10 cellular contexts compared by ENCODE assay signal in the genomic region with DNA sequence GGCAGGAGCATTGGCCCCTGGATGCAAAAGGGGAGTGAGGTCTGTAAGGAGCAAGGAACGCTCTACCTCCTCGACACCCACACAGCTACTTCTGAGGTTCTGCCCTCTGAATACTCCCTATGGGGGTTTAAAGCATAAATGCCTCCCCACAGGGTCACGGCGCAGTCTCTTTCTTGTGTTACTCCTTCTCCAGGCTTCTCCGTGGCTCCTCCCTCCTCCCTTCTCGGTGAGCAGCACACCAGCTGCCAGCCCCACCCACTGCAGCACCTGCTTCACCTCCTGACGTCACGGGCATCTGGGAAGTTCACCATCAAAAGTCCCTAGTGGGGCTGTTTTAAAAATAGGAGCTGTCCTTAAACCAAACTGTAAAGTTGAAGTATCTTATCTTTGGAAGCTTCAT.
DNase-seq lines count a peak whose midpoint lies in the region; ATAC-seq, FAIRE-seq and TF ChIP-seq lines count a peak whose summit lies in the region.
"Had no signal": no experiment of that assay in that cellular context is flagged by ENCODE, and none has a peak within 500 bp of the region (broad histone marks: within the 10 kb centered on the region; RNA-seq: fewer than 3 reads in every experiment).

No MANE protein-coding gene starts in this region.

- peaks cover 20% of the 10 kb centered on the region for H3K27me3 Mint-ChIP-seq in CD8-positive, alpha-beta T cell (ENCODE audit: low read depth)
- no peaks in the 10 kb centered on the region; the same call in 1 of the 2 replicates for H3K27me3 Mint-ChIP-seq in WTC11 (ENCODE audit: low read depth)

- CTCF ChIA-PET in CD8-positive, alpha-beta T cell (lab: Charles Lee) = interaction anchor here (0.8 kb wide), 1 partner anchor 11 kb away, joined by 5 read pairs; no protein-coding TSS in a partner anchor
- CTCF ChIA-PET in WTC11 (lab: Charles Lee) = interaction anchor here (0.9 to 1.9 kb wide), 4 partner anchors 10 to 48 kb away, joined by 3 to 13 read pairs (median 4); no protein-coding TSS in a partner anchor
- CTCF ChIA-PET in HepG2 (lab: Yijun Ruan, JAX; ENCODE audit: low intra/inter-chr PET ratio, low total read pairs) = no interaction called here
- CTCF ChIA-PET in A673 (lab: Charles Lee) = no interaction called here

- H4K20me1 ChIP-seq in HepG2 (ENCODE audit: insufficient read depth, low read length) = no peaks in the 10 kb centered on the region

- BruUV-seq in HepG2 (replicated peaks; lab: Mats Ljungman, UMichigan) (no TSS peak), A673 (replicated peaks; lab: Mats Ljungman, UMichigan) (no TSS peak)

- no peak overlapping the region for H3K27ac Mint-ChIP-seq in CD8-positive, alpha-beta T cell
- H3K27ac Mint-ChIP-seq in WTC11 = no peak overlapping the region

- no peak for TF ChIP-seq POLR2A in HepG2 (IDR thresholded peaks at IDR 0.05; ENCODE audit: insufficient read depth in 1 of 2, low read depth in 2 of 2, low read length in 2 of 2)

- H3K4me2 ChIP-seq in HepG2 (ENCODE audit: low read depth, low read length) = no peak overlapping the region

- POLR2A ChIA-PET in CD8-positive, alpha-beta T cell (lab: Charles Lee) = interaction anchor here (0.7 kb wide), 1 partner anchor 68 kb away, joined by 3 read pairs; no protein-coding TSS in a partner anchor
- POLR2A ChIA-PET in WTC11 (lab: Charles Lee) = no interaction called here
- POLR2A ChIA-PET in HepG2 (lab: Yijun Ruan, JAX) = no interaction called here
- POLR2A ChIA-PET in A673 (lab: Charles Lee; ENCODE audit: low non-redundant PET) = no interaction called here

- H3K9me3 ChIP-seq in CD8-positive, alpha-beta T cell (ENCODE audit: low read length) = no peaks in the 10 kb centered on the region
- no peaks in the 10 kb centered on the region for H3K9me3 ChIP-seq in HepG2 (ENCODE audit: low read length)
- H3K9me3 ChIP-seq in A673 (ENCODE audit: low read depth, low read length, poor library complexity, severe bottlenecking) = no peaks in the 10 kb centered on the region

- H3K36me3 ChIP-seq in CD8-positive, alpha-beta T cell (ENCODE audit: insufficient read depth, low read length) = no peaks in the 10 kb centered on the region
- H3K36me3 ChIP-seq in HepG2 (replicated peaks in 1 of 2; ENCODE audit: control insufficient read depth in 1 of 2, insufficient read depth in 2 of 2, low read length in 2 of 2) (no peaks in the 10 kb centered on the region), A673 (ENCODE audit: insufficient read depth, low read length, poor library complexity, severe bottlenecking) (no peaks in the 10 kb centered on the region)

- ATAC-seq in CD8-positive, alpha-beta T cell = peak; percentile 81
- ATAC-seq in WTC11 = peak; percentile 98
- ATAC-seq in HepG2 = no peak
- no peak for ATAC-seq in GM18520 (IDR thresholded peaks at IDR 0.05; ENCODE audit: unreplicated experiment)
- ATAC-seq in GM19324 (IDR thresholded peaks at IDR 0.05; ENCODE audit: low FRiP score, unreplicated experiment) = no peak
- ATAC-seq in HG03175 (IDR thresholded peaks at IDR 0.05; ENCODE audit: unreplicated experiment) = no peak

- in situ Hi-C loops in HepG2 (cut with HindIII; ENCODE audit: extremely low pct_ligation_motif_present, low pct_unique_long_range_greater_than_20kb) = no loop called here

- TF ChIP-seq EP300 in Ishikawa (IDR thresholded peaks at IDR 0.05; ENCODE audit: borderline replicate concordance) = no peak
- TF ChIP-seq EP300 in HepG2 (IDR thresholded peaks at IDR 0.05; ENCODE audit: low read depth in 2 of 2, low read length in 2 of 2) = no peak
- TF ChIP-seq EP300 in HepG2 (CRISPR knock-in tag; IDR thresholded peaks at IDR 0.05; ENCODE audit: borderline replicate concordance) = no peak

- no peak for FAIRE-seq in HepG2 (lab: Jason Lieb, UNC)

- no peaks in the 10 kb centered on the region for H3K4me1 Mint-ChIP-seq in CD8-positive, alpha-beta T cell (ENCODE audit: low read depth)
- H3K4me1 Mint-ChIP-seq in WTC11 = peaks cover 6% of the 10 kb centered on the region; the same call in 1 of the 2 replicates

- no peak for TF ChIP-seq CTCF in CD8-positive, alpha-beta T cell (IDR thresholded peaks at IDR 0.05)
- no peak for TF ChIP-seq CTCF in WTC11 (IDR thresholded peaks at IDR 0.05)
- no peak for TF ChIP-seq CTCF in HepG2 (CRISPR knock-in tag; IDR thresholded peaks at IDR 0.05)
- TF ChIP-seq CTCF in A673 (conservative IDR thresholded peaks at IDR 0.05; ENCODE audit: low read depth, low read length) = no peak

- no peak overlapping the region for H3K27ac ChIP-seq in CD8-positive, alpha-beta T cell (ENCODE audit: low read depth, low read length)
- H3K27ac ChIP-seq in HepG2 (ENCODE audit: extremely low read length, insufficient read depth, low read length) (no peak overlapping the region), A673 (ENCODE audit: low read depth, low read length, poor library complexity, severe bottlenecking) (no peak overlapping the region)

- intact Hi-C loops in CD8-positive, alpha-beta T cell (cut with DNase I, micrococcal nuclease) = no loop called here
- intact Hi-C loops in HepG2 (cut with micrococcal nuclease; ENCODE audit: unreplicated experiment) (no loop called here), A673 (cut with micrococcal nuclease; ENCODE audit: unreplicated experiment) (no loop called here)

- H3K36me3 Mint-ChIP-seq in CD8-positive, alpha-beta T cell = no peaks in the 10 kb centered on the region
- H3K36me3 Mint-ChIP-seq in WTC11 = no peaks in the 10 kb centered on the region

- no peak overlapping the region for H3K4me3 Mint-ChIP-seq in CD8-positive, alpha-beta T cell
- peak overlapping the region; percentile 43 for H3K4me3 Mint-ChIP-seq in WTC11

- H3K9me3 Mint-ChIP-seq in CD8-positive, alpha-beta T cell = no peaks in the 10 kb centered on the region
- no peaks in the 10 kb centered on the region for H3K9me3 Mint-ChIP-seq in WTC11

- H3K9ac ChIP-seq in HepG2 (ENCODE audit: insufficient read depth, low read depth, low read length) = no peak overlapping the region

- no peak overlapping the region for H2AFZ ChIP-seq in HepG2 (ENCODE audit: low read length)

- no peak overlapping the region for H3K4me3 ChIP-seq in CD8-positive, alpha-beta T cell (ENCODE audit: low read depth, low read length)
- no peak overlapping the region for H3K4me3 ChIP-seq in HepG2 (replicated peaks in 1 of 3; ENCODE audit: insufficient read depth in 1 of 3, low read depth in 2 of 3, low read length in 3 of 3)
- H3K4me3 ChIP-seq in A673 (ENCODE audit: low read depth, low read length, poor library complexity, severe bottlenecking) = no peak overlapping the region

- no peaks in the 10 kb centered on the region for H3K79me2 ChIP-seq in HepG2 (ENCODE audit: insufficient read depth, low read length)

- no peak for TF ChIP-seq RAD21 in Ishikawa (IDR thresholded peaks at IDR 0.05; ENCODE audit: low read depth)
- TF ChIP-seq RAD21 in HepG2 (CRISPR knock-in tag; IDR thresholded peaks at IDR 0.05) = no peak

- H3K4me1 ChIP-seq in CD8-positive, alpha-beta T cell (ENCODE audit: insufficient read depth, low read length) = no peaks in the 10 kb centered on the region
- H3K4me1 ChIP-seq in HepG2 (ENCODE audit: insufficient read depth, low read length) = no peaks in the 10 kb centered on the region
- no peaks in the 10 kb centered on the region for H3K4me1 ChIP-seq in A673 (ENCODE audit: insufficient read depth, low read length, poor library complexity, severe bottlenecking)

- DNase-seq in CD8-positive, alpha-beta T cell = peak in 4 of 7 experiments; percentile 5 to 61 (median 26)
- peak; percentile 73 for DNase-seq in WTC11 (ENCODE audit: low spot score)
- no peak for DNase-seq in HepG2 (ENCODE audit: low spot score)
- DNase-seq in A673 (ENCODE audit: low spot score) = no peak
- DNase-seq: anterior cingulate cortex, MV-4-11 had no signal

- WGBS in HepG2 (ENCODE audit: low lambda C conversion rate) = 1% methylated on average over 8 of the region's 8 CpGs

- no peaks in the 10 kb centered on the region for H3K27me3 ChIP-seq in CD8-positive, alpha-beta T cell (ENCODE audit: insufficient read depth, low read length)
- H3K27me3 ChIP-seq in HepG2 (ENCODE audit: control insufficient read depth in 1 of 2, insufficient read depth in 2 of 2, low read length in 2 of 2) = peaks cover 1 to 26% of the 10 kb centered on the region in 2 experiments; a peak in 3 of 5 replicates
- H3K27me3 ChIP-seq in A673 (replicated peaks; ENCODE audit: insufficient read depth, low read depth, low read length, poor library complexity) = no peaks in the 10 kb centered on the region

TF ChIP-seq in Ishikawa, 13 proteins besides CTCF, POLR2A, EP300 and RAD21:
- TF ChIP-seq CREB1 (IDR thresholded peaks at IDR 0.05; ENCODE audit: low read depth) = 0 out of 2 replicates have a peak, but pooled peaks have one; percentile 36
- TF ChIP-seq NFIC (IDR thresholded peaks at IDR 0.05) = no peak
- TF ChIP-seq ZBTB7A (IDR thresholded peaks at IDR 0.05; ENCODE audit: low read depth) = no peak

TF ChIP-seq in HepG2, 621 proteins besides CTCF, POLR2A, EP300 and RAD21:
- no peak for TF ChIP-seq ZNF136 (CRISPR knock-in tag; IDR thresholded peaks at IDR 0.05; ENCODE audit: low read depth)
- no peak for TF ChIP-seq CHD4 (IDR thresholded peaks at IDR 0.05; ENCODE audit: borderline replicate concordance, low read length)
- no peak for TF ChIP-seq SRY (CRISPR knock-in tag; IDR thresholded peaks at IDR 0.05)
- peak; percentile 83 for TF ChIP-seq CREB1 (IDR thresholded peaks at IDR 0.05)
- no peak for TF ChIP-seq CREB1 (CRISPR knock-in tag; IDR thresholded peaks at IDR 0.05)
TF ChIP-seq in HepG2: peak in this region for 1.

Comparison
In these comparisons a context has a peak if more than half of its experiments do, and no peak if none do; other contexts are left out.
1. ATAC-seq: peak in CD8-positive, alpha-beta T cell (single experiment) and WTC11 (single experiment); none in HepG2 (single experiment), GM18520 (single experiment), GM19324 (single experiment) and HG03175 (single experiment).
2. DNase-seq: peak in CD8-positive, alpha-beta T cell (4 of 7) and WTC11 (single experiment); none in HepG2 (single experiment) and A673 (single experiment).
3. CTCF ChIA-PET loops: an anchor here in CD8-positive, alpha-beta T cell (0.8 kb wide) and WTC11 (0.9 to 1.9 kb wide); none called in HepG2 and A673.